ENCODE assay signal across 10 cellular contexts in the genomic region with DNA sequence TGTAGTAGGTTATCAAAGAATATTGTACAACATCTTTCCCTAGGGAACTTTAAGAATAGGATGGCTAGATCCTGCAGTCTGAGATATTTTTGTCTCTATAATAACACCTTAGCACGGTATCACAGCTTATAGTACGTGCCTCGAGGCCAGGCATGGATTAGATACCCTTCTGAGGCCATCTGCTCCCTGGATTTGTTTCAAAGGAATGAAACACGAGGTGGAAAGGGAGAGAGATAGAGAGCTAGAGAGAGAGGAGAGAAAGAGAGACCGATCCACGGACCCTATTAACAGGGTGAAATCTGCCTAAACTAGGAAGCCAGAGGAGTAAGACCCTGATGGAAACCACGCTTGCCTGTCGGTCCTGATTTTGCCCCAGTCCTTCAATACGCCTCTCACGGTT.
DNase-seq lines count a peak whose midpoint lies in the region; ATAC-seq and TF ChIP-seq lines count a peak whose summit lies in the region.
"Had no signal": no experiment of that assay in that cellular context is flagged by ENCODE, and none has a peak within 500 bp of the region (broad histone marks: within the 10 kb centered on the region; RNA-seq: fewer than 3 reads in every experiment).

No MANE protein-coding gene starts in this region.

- H3K27me3 ChIP-seq in Panc1 (ENCODE audit: control insufficient read depth, insufficient read depth, low read length) = peaks cover 2% of the 10 kb centered on the region; the same call in 1 of the 2 replicates
- H3K27me3 ChIP-seq in stomach = no peaks in the 10 kb centered on the region
- H3K27me3 ChIP-seq: BE2C, left lung had no signal

- peaks cover 4% of the 10 kb centered on the region; the same call in 1 of the 2 replicates for H3K4me1 ChIP-seq in Panc1 (ENCODE audit: control insufficient read depth, insufficient read depth, low read length)
- peaks cover 12 to 25% (median 22%) of the 10 kb centered on the region in 4 donors for H3K4me1 ChIP-seq in stomach

- no peak for TF ChIP-seq POLR2A in stomach (IDR thresholded peaks at IDR 0.05)

- peaks cover 12% of the 10 kb centered on the region for H3K4me1 Mint-ChIP-seq in activated naive CD4-positive, alpha-beta T cell treated with anti-CD3 and anti-CD28 coated beads for 36 hours (ENCODE audit: low read depth)
- peaks cover 49% of the 10 kb centered on the region for H3K4me1 Mint-ChIP-seq in glutamatergic neuron (ENCODE audit: low read depth, unreplicated experiment)

- no peak for TF ChIP-seq CTCF in Panc1 (IDR thresholded peaks at IDR 0.05)
- TF ChIP-seq CTCF in glutamatergic neuron (IDR thresholded peaks at IDR 0.05; ENCODE audit: partially characterized antibody, unreplicated experiment) = no peak
- no peak for TF ChIP-seq CTCF in stomach (IDR thresholded peaks at IDR 0.05)

- peak overlapping the region; percentile 81 for H3K27ac ChIP-seq in Panc1 (ENCODE audit: low read length)
- peak overlapping the region in 3 of 5 donors; percentile 78 to 94 (median 85) for H3K27ac ChIP-seq in stomach

- intact Hi-C loops in activated naive CD4-positive, alpha-beta T cell treated with anti-CD3 and anti-CD28 coated beads for 36 hours (cut with micrococcal nuclease) = loop anchor here (1.0 to 10.0 kb wide), 8 partner anchors 67 to 1282 kb away; no protein-coding TSS in a partner anchor
- intact Hi-C loops in Panc1 (cut with micrococcal nuclease; ENCODE audit: unreplicated experiment) (loop anchor here (10.0 kb wide), 1 partner anchor 1285 kb away; no protein-coding TSS in a partner anchor), stomach (cut with DNase I; ENCODE audit: low total_unique reads) (no loop called here)

- no TSS peak for BruUV-seq in Panc1 (replicated peaks; lab: Mats Ljungman, UMichigan)

- no peak for ATAC-seq in Panc1

- peak overlapping the region; percentile 72 to 75 for H3K4me3 ChIP-seq in Panc1 (ENCODE audit: low read depth in 2 of 2, low read length in 2 of 2)
- peak overlapping the region; percentile 59 to 79 (median 71) for H3K4me3 ChIP-seq in stomach

- DNase-seq in activated naive CD4-positive, alpha-beta T cell treated with anti-CD3 and anti-CD28 coated beads for 36 hours = no peak
- no peak for DNase-seq in activated naive CD4-positive, alpha-beta T cell treated with anti-CD3 and anti-CD28 coated beads, Interleukin-2, amount 50 U/mL, for 16 hours
- DNase-seq in Panc1 (ENCODE audit: low read depth, low spot score) = no peak
- no peak for DNase-seq in glutamatergic neuron
- no peak for DNase-seq in stomach
- no peak for DNase-seq in SIG-M5 (lab: John Stamatoyannopoulos, UW)
- no peak for DNase-seq in NK-92 (lab: John Stamatoyannopoulos, UW; ENCODE audit: unreplicated experiment)
- no peak for DNase-seq in activated gamma-delta T cell (lab: John Stamatoyannopoulos, UW)
- DNase-seq: BE2C, left lung had no signal

- no peaks in the 10 kb centered on the region for H3K9me3 Mint-ChIP-seq in activated naive CD4-positive, alpha-beta T cell treated with anti-CD3 and anti-CD28 coated beads for 36 hours
- peaks cover 12% of the 10 kb centered on the region for H3K9me3 Mint-ChIP-seq in glutamatergic neuron (ENCODE audit: unreplicated experiment)

- CTCF ChIA-PET in activated naive CD4-positive, alpha-beta T cell treated with anti-CD3 and anti-CD28 coated beads for 36 hours (lab: Charles Lee) = interaction anchor here (1.2 to 2.2 kb wide), 5 partner anchors 19 to 501 kb away, joined by 3 to 6 read pairs (median 3); no protein-coding TSS in a partner anchor
- CTCF ChIA-PET in Panc1 (lab: Charles Lee) = interaction anchor here (0.5 kb wide), 1 partner anchor 369 kb away, joined by 3 read pairs; no protein-coding TSS in a partner anchor

- no peak overlapping the region for H3K27ac Mint-ChIP-seq in activated naive CD4-positive, alpha-beta T cell treated with anti-CD3 and anti-CD28 coated beads for 36 hours
- peak overlapping the region; percentile 18 for H3K27ac Mint-ChIP-seq in glutamatergic neuron (ENCODE audit: unreplicated experiment)

- H3K36me3 Mint-ChIP-seq in activated naive CD4-positive, alpha-beta T cell treated with anti-CD3 and anti-CD28 coated beads for 36 hours (ENCODE audit: low read depth) = no peaks in the 10 kb centered on the region
- no peaks in the 10 kb centered on the region for H3K36me3 Mint-ChIP-seq in glutamatergic neuron (ENCODE audit: unreplicated experiment)

- H3K4me3 Mint-ChIP-seq in activated naive CD4-positive, alpha-beta T cell treated with anti-CD3 and anti-CD28 coated beads for 36 hours = peak overlapping the region; percentile 65
- H3K4me3 Mint-ChIP-seq in glutamatergic neuron (ENCODE audit: unreplicated experiment) = peak overlapping the region; percentile 82

- TF ChIP-seq EP300 in stomach (IDR thresholded peaks at IDR 0.05) = no peak

- POLR2A ChIA-PET in Panc1 (lab: Charles Lee) = interaction anchor here (0.6 kb wide), 1 partner anchor 286 kb away, joined by 3 read pairs; a partner anchor contains a TSS

- H3K27me3 Mint-ChIP-seq in activated naive CD4-positive, alpha-beta T cell treated with anti-CD3 and anti-CD28 coated beads for 36 hours (ENCODE audit: low read depth) = no peaks in the 10 kb centered on the region
- H3K27me3 Mint-ChIP-seq in glutamatergic neuron (ENCODE audit: unreplicated experiment) = peaks cover 9% of the 10 kb centered on the region

- H3K36me3 ChIP-seq in Panc1 (ENCODE audit: control insufficient read depth, insufficient read depth, low read length) (no peaks in the 10 kb centered on the region), stomach (no peaks in the 10 kb centered on the region)
- H3K36me3 ChIP-seq: BE2C, left lung had no signal

- in situ Hi-C loops in Panc1 (cut with HindIII; ENCODE audit: low pct_unique_long_range_greater_than_20kb, low sequenced_read_pairs) = no loop called here

- H3K9me3 ChIP-seq in Panc1 (ENCODE audit: control insufficient read depth, insufficient read depth, low read depth, low read length) (no peaks in the 10 kb centered on the region), stomach (no peaks in the 10 kb centered on the region)
- H3K9me3 ChIP-seq: BE2C, left lung had no signal

- WGBS in stomach, 5 donors = 64 to 87% (median 74%) methylated on average over 10 of the region's 10 CpGs
